ENCODE assay signal across 8 cellular contexts in the genomic region with DNA sequence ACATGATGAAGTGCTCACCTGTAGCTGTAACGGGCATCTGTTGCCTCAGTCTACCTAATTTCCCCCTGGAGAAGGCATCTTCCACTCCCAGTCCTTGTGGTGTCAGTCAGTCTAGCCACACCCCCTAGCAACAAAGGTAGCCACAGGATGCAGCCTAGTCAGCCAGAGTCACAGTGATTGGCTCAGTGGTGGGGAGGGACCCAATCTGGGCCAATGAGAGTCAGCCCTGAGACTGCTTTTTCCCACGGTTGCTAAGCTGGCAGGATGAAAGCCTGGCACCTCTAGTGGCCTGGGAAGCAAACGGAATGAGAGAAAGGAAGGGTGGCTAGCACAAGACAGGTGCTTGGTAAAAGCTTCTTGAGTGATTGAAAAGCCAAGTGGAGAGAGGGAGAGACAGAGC.
DNase-seq lines count a peak whose midpoint lies in the region; ATAC-seq and TF ChIP-seq lines count a peak whose summit lies in the region.

No MANE protein-coding gene starts in this region.

- 87% methylated on average over 3 of the region's 3 CpGs for WGBS in SK-N-SH (ENCODE audit: low lambda C conversion rate)

- H3K9me3 Mint-ChIP-seq in immature natural killer cell: no peaks in the 10 kb centered on the region

- peak overlapping the region in 1 of 2 experiments; percentile 90; a peak in 2 of 4 replicates for H3K27ac ChIP-seq in SK-N-SH (ENCODE audit: low read depth in 2 of 2, low read length in 1 of 2)
- no peak overlapping the region for H3K27ac ChIP-seq in colonic mucosa

- H3K27ac Mint-ChIP-seq in immature natural killer cell: peak overlapping the region in 1 of 6 donors; percentile 40

- no peaks in the 10 kb centered on the region for H3K36me3 Mint-ChIP-seq in immature natural killer cell

- no peak overlapping the region for H3K4me2 ChIP-seq in SK-N-SH

- H4K20me1 ChIP-seq in SK-N-SH (ENCODE audit: insufficient read depth): no peaks in the 10 kb centered on the region

- H3K4me1 Mint-ChIP-seq in immature natural killer cell: no peaks in the 10 kb centered on the region

- POLR2A ChIA-PET in SK-N-SH (lab: Yijun Ruan, JAX): no interaction called here

- H2AFZ ChIP-seq in SK-N-SH (ENCODE audit: low read depth): no peak overlapping the region

- TF ChIP-seq RAD21 in SK-N-SH (IDR thresholded peaks at IDR 0.05; ENCODE audit: low read length): 0 out of 2 replicates have a peak, but pooled peaks have one; percentile 6

- H3K36me3 ChIP-seq in SK-N-SH (replicated peaks in 1 of 2; ENCODE audit: control insufficient read depth in 1 of 2, insufficient read depth in 2 of 2, low read length in 1 of 2): no peaks in the 10 kb centered on the region
- no peaks in the 10 kb centered on the region for H3K36me3 ChIP-seq in colonic mucosa

- H3K9me3 ChIP-seq in SK-N-SH: no peaks in the 10 kb centered on the region
- H3K9me3 ChIP-seq in colonic mucosa: no peaks in the 10 kb centered on the region

- H3K79me2 ChIP-seq in SK-N-SH (ENCODE audit: insufficient read depth): no peaks in the 10 kb centered on the region

- TF ChIP-seq CTCF in SK-N-SH (IDR thresholded peaks at IDR 0.05) (no peak; the same call in 1 of the 2 replicates), colonic mucosa (IDR thresholded peaks at IDR 0.05) (no peak)

- no peak overlapping the region for H3K9ac ChIP-seq in SK-N-SH
- H3K9ac ChIP-seq in colonic mucosa (ENCODE audit: low read depth in 2 of 2, low read length in 2 of 2): no peak overlapping the region

- H3F3A ChIP-seq in SK-N-SH (replicated peaks; ENCODE audit: insufficient read depth): peaks cover 13% of the 10 kb centered on the region

- CTCF ChIA-PET in SK-N-SH (lab: Yijun Ruan, JAX): interaction anchor here (0.8 to 2.3 kb wide), 10 partner anchors 8 to 148 kb away, joined by 3 to 8 read pairs (median 4); no protein-coding TSS in a partner anchor

- H3K27me3 ChIP-seq in SK-N-SH (ENCODE audit: insufficient read depth) (no peaks in the 10 kb centered on the region), colonic mucosa (no peaks in the 10 kb centered on the region)

- peaks cover 2 to 8% (median 3%) of the 10 kb centered on the region in 3 donors for H3K27me3 Mint-ChIP-seq in immature natural killer cell (ENCODE audit: low read depth in 3 of 3)

- no peak overlapping the region for H3K4me3 Mint-ChIP-seq in immature natural killer cell

- H3K9me2 ChIP-seq in SK-N-SH: no peaks in the 10 kb centered on the region

- TF ChIP-seq EP300 in SK-N-SH (IDR thresholded peaks at IDR 0.05; ENCODE audit: borderline replicate concordance in 1 of 2, low read depth in 1 of 2, low read length in 1 of 2): no peak

- in situ Hi-C loops in G401 (cut with HindIII; ENCODE audit: low sequenced_read_pairs): no loop called here

- H3K4me1 ChIP-seq in SK-N-SH (ENCODE audit: control insufficient read depth in 1 of 2, insufficient read depth in 2 of 2, low read depth in 1 of 2, low read length in 1 of 2): peaks cover 44 to 80% of the 10 kb centered on the region in 2 experiments
- H3K4me1 ChIP-seq in colonic mucosa: peaks cover 6% of the 10 kb centered on the region

- ATAC-seq in HG02870 (IDR thresholded peaks at IDR 0.05; ENCODE audit: unreplicated experiment) (peak; percentile 50), HG02852 (IDR thresholded peaks at IDR 0.05; ENCODE audit: unreplicated experiment) (no peak)

- intact Hi-C loops in colonic mucosa (cut with DNase I): no loop called here

- no peak overlapping the region for H3K4me3 ChIP-seq in SK-N-SH (ENCODE audit: low read depth in 2 of 2, low read length in 1 of 2)
- H3K4me3 ChIP-seq in colonic mucosa: no peak overlapping the region

- peak; percentile 49 for DNase-seq in G401 (ENCODE audit: low spot score)
- DNase-seq in SK-N-SH: peak; percentile 52
- peak; percentile 83 for DNase-seq in islet precursor cell
- no peak for DNase-seq in immature natural killer cell
- DNase-seq in colonic mucosa: no peak
- no peak for DNase-seq in activated gamma-delta T cell treated with Interleukin-2 at 50 U/mL for 16 hours

TF ChIP-seq in SK-N-SH, 30 proteins besides CTCF, POLR2A, EP300 and RAD21:
- peak; percentile 95 for TF ChIP-seq RFX5 (IDR thresholded peaks at IDR 0.05; ENCODE audit: low read length)
- no peak for TF ChIP-seq CHD2 (IDR thresholded peaks at IDR 0.05; ENCODE audit: low read length, partially characterized antibody)

Comparison
In these comparisons a context has a peak if more than half of its experiments do, and no peak if none do; other contexts are left out.
1. DNase-seq: peak in G401 (single experiment), SK-N-SH (single experiment) and islet precursor cell (single experiment); none in immature natural killer cell (0 of 3), colonic mucosa (single experiment) and activated gamma-delta T cell treated with Interleukin-2 at 50 U/mL for 16 hours (single experiment).